ENCODE assay signal across 8 cellular contexts in genomic region chr17:2595200-2595599, GRCh38. TPM values are rescaled to one million over a fixed set of nuclear protein-coding genes. Genes with fewer than 3 reads are reported as not detected.
DNase-seq lines count a peak whose midpoint lies in the region; ATAC-seq, FAIRE-seq and TF ChIP-seq lines count a peak whose summit lies in the region.

No MANE protein-coding gene starts in this region.

- TF ChIP-seq POLR2A in K562 (conservative IDR thresholded peaks at IDR 0.05), result no peak

- POLR2A ChIA-PET in K562 (lab: Yijun Ruan, JAX), result interaction anchor here (2.2 kb wide), 1 partner anchor 9 kb away, joined by 9 read pairs; no protein-coding TSS in a partner anchor

- TF ChIP-seq RAD21 in K562 (CRISPR knock-in tag; conservative IDR thresholded peaks at IDR 0.05 in 1 of 2, IDR thresholded peaks at IDR 0.05 in 1 of 2), result no peak

- H3K4me3 ChIP-seq in heart right ventricle (peak overlapping the region; percentile 65 to 99 (median 98)), K562 (peak overlapping the region; percentile 96), mesodermal cell (ENCODE audit: extremely low read depth, insufficient read depth, low read length, poor library complexity, severe bottlenecking) (peak overlapping the region; percentile 100), aorta (ENCODE audit: low read length in 2 of 2) (peak overlapping the region; percentile 86 to 98)

- intact Hi-C loops in heart right ventricle (cut with DNase I) (loop anchor here in 8 of 10 donors (5.0 to 10.0 kb wide), 5 partner anchors 70 to 180 kb away; no protein-coding TSS in a partner anchor), Right ventricle myocardium superior (cut with DNase I) (no loop called here), K562 (cut with micrococcal nuclease) (loop anchor here (10.0 kb wide), 1 partner anchor 80 kb away; no protein-coding TSS in a partner anchor), aorta (cut with DNase I) (loop anchor here in 1 of 2 donors (10.0 kb wide), 3 partner anchors 60 to 90 kb away; partner anchors contain the start of gene METTL16)

- H3K4me1 ChIP-seq in heart right ventricle, result peaks cover 4 to 66% (median 60%) of the 10 kb centered on the region in 9 donors
- peaks cover 5 to 12% of the 10 kb centered on the region in 2 experiments; a peak in 4 of 5 replicates for H3K4me1 ChIP-seq in K562 (replicated peaks in 1 of 2; ENCODE audit: control insufficient read depth in 2 of 2, insufficient read depth in 2 of 2, low read length in 2 of 2)
- H3K4me1 ChIP-seq in mesodermal cell (ENCODE audit: control insufficient read depth, insufficient read depth, low read length, poor library complexity, severe bottlenecking), result no peaks in the 10 kb centered on the region
- no peaks in the 10 kb centered on the region for H3K4me1 ChIP-seq in aorta (ENCODE audit: control insufficient read depth in 1 of 2, insufficient read depth in 2 of 2, low read length in 2 of 2)

- DNase-seq in heart right ventricle (no peak), Right ventricle myocardium superior (no peak), K562 (ENCODE audit: extremely low read depth in 1 of 4, low spot score in 3 of 4) (peak in 1 of 4 experiments; percentile 10), aorta (no peak), left lobe of liver (ENCODE audit: low spot score) (no peak), NCI-H226 (no peak)

- 5% methylated on average over 4 of the region's 4 CpGs for WGBS in heart right ventricle, 2 donors
- WGBS in K562 (ENCODE audit: insufficient coverage, low coverage, missing lambda C conversion rate), result 0% methylated on average over 2 of the region's 4 CpGs
- WGBS in mesodermal cell (ENCODE audit: insufficient coverage in 2 of 2), 2 experiments, result no CpG with 5 or more reads among the region's 4 CpGs
- 0 to 2% methylated on average over 4 of the region's 4 CpGs for WGBS in aorta, 2 donors

- no peaks in the 10 kb centered on the region for H3K36me3 ChIP-seq in heart right ventricle
- H3K36me3 ChIP-seq in K562 (ENCODE audit: control insufficient read depth, insufficient read depth, low read length), result no peaks in the 10 kb centered on the region
- H3K36me3 ChIP-seq in mesodermal cell (ENCODE audit: control insufficient read depth, insufficient read depth, low read length), result peaks cover 10% of the 10 kb centered on the region
- no peaks in the 10 kb centered on the region for H3K36me3 ChIP-seq in aorta (ENCODE audit: control insufficient read depth in 1 of 2, insufficient read depth in 2 of 2, low read length in 1 of 2)

- H3K9me3 ChIP-seq in heart right ventricle (no peaks in the 10 kb centered on the region), K562 (replicated peaks; ENCODE audit: control insufficient read depth, insufficient read depth, low read depth, low read length) (no peaks in the 10 kb centered on the region), mesodermal cell (ENCODE audit: control insufficient read depth, low read length) (no peaks in the 10 kb centered on the region), aorta (ENCODE audit: control insufficient read depth, low read length) (no peaks in the 10 kb centered on the region)

- ATAC-seq in heart right ventricle (no peak), Right ventricle myocardium superior (ENCODE audit: poor library complexity) (no peak), K562 (no peak), aorta (ENCODE audit: low FRiP score) (no peak), left lobe of liver (no peak), HG03159 (IDR thresholded peaks at IDR 0.05; ENCODE audit: unreplicated experiment) (no peak)

- peaks cover 63% of the 10 kb centered on the region for H3K79me2 ChIP-seq in K562 (ENCODE audit: control insufficient read depth, insufficient read depth, low read length)

- in situ Hi-C loops in K562 (cut with MboI), result no loop called here

- peaks cover 13% of the 10 kb centered on the region; the same call in 1 of the 2 replicates for H4K20me1 ChIP-seq in K562 (replicated peaks; ENCODE audit: control insufficient read depth, insufficient read depth, low read length)

- CTCF ChIA-PET in K562 (lab: Yijun Ruan, JAX; ENCODE audit: low intra/inter-chr PET ratio), result no interaction called here

- H3K27ac ChIP-seq in heart right ventricle, result peak overlapping the region in 7 of 10 donors; percentile 97 to 100 (median 99)
- peak overlapping the region; percentile 92 for H3K27ac ChIP-seq in K562 (ENCODE audit: extremely low read depth, low read depth, low read length)
- H3K27ac ChIP-seq in mesodermal cell (ENCODE audit: low read depth, low read length, severe bottlenecking), result no peak overlapping the region
- H3K27ac ChIP-seq in aorta (ENCODE audit: low read depth in 1 of 2, low read length in 2 of 2), result no peak overlapping the region

- H3K27me3 ChIP-seq in heart right ventricle (no peaks in the 10 kb centered on the region), K562 (ENCODE audit: control insufficient read depth in 2 of 2, insufficient read depth in 2 of 2, low read length in 2 of 2) (no peaks in the 10 kb centered on the region), aorta (ENCODE audit: control insufficient read depth in 1 of 2, insufficient read depth in 2 of 2, low read length in 1 of 2) (no peaks in the 10 kb centered on the region)

- no peak for FAIRE-seq in K562 (lab: Jason Lieb, UNC)

- H3K9me1 ChIP-seq in K562 (ENCODE audit: control insufficient read depth, insufficient read depth, low read length), result no peaks in the 10 kb centered on the region

- peak overlapping the region; percentile 97 for H3K4me2 ChIP-seq in K562 (ENCODE audit: insufficient read depth, low read length)

- BruUV-seq in K562 (replicated peaks; lab: Mats Ljungman, UMichigan), result no TSS peak

- TF ChIP-seq CTCF in heart right ventricle (IDR thresholded peaks at IDR 0.05), result no peak
- TF ChIP-seq CTCF in K562 (IDR thresholded peaks at IDR 0.05 in 2 of 3, conservative IDR thresholded peaks at IDR 0.05 in 1 of 3; ENCODE audit: insufficient read depth in 2 of 3, low read depth in 1 of 3, low read length in 3 of 3), result no peak

- H2AFZ ChIP-seq in K562 (ENCODE audit: low read depth, low read length), result no peak overlapping the region

- H3K9ac ChIP-seq in K562 (ENCODE audit: insufficient read depth in 1 of 2, low read depth in 2 of 2, low read length in 2 of 2), result peak overlapping the region; percentile 87 to 95; a peak in 3 of 4 replicates

- no peak for TF ChIP-seq EP300 in K562 (IDR thresholded peaks at IDR 0.05; ENCODE audit: low read length)

TF ChIP-seq in K562, 482 proteins besides CTCF, POLR2A, EP300 and RAD21:
- TF ChIP-seq TSC22D4 (tag; IDR thresholded peaks at IDR 0.05), result no peak
- no peak for TF ChIP-seq BRF2 (IDR thresholded peaks at IDR 0.05; ENCODE audit: borderline replicate concordance, insufficient read depth, insufficient read length)
- no peak for TF ChIP-seq NFIX (CRISPR knock-in tag; IDR thresholded peaks at IDR 0.05; ENCODE audit: low read depth)
- no peak for TF ChIP-seq RBM25 (IDR thresholded peaks at IDR 0.05; ENCODE audit: low read depth, low read length, severe bottlenecking)
- peak; percentile 34; the same call in 1 of the 2 replicates for TF ChIP-seq ZNF384 (IDR thresholded peaks at IDR 0.05; ENCODE audit: low read depth, low read length)
- no peak for TF ChIP-seq CCAR2 (IDR thresholded peaks at IDR 0.05; ENCODE audit: low read depth, low read length)
TF ChIP-seq in K562: peak in this region for 1.

RNA-seq across cellular contexts. Expression of gene PAFAH1B1, which starts 1.7 kb away (rescaled TPM):
- total RNA-seq in heart right ventricle, result 100 to 1,000 TPM; 113 to 155 (median 132) TPM
- polyA plus RNA-seq in heart right ventricle, result 10 to 100 TPM; 39.3 to 42.4 TPM
- total RNA-seq in Right ventricle myocardium superior, result 104 TPM
- 62.7 and 148 TPM in 2 replicates for total RNA-seq in K562 (2011; cell fraction: chromatin; rRNA removed; ENCODE audit: low replicate concordance)
- total RNA-seq in K562 (2011; cell fraction: nucleolus; rRNA removed), result 24.2 and 29.3 TPM in 2 replicates
- 59.6 and 81.6 TPM in 2 replicates for total RNA-seq in K562 (2011; cell fraction: nucleoplasm; rRNA removed)
- 23.8 and 32.6 TPM in 2 replicates for total RNA-seq in K562 (2014; rRNA removed)
- total RNA-seq in K562 (2014; rRNA removed; fragmentation: Illumina TruSeq; extraction: Trizol), result 54.6 and 66.5 TPM in 2 replicates
- 45.0 and 48.2 TPM in 2 replicates for total RNA-seq in K562 (2015; rRNA removed; fragmentation: Illumina TruSeq; extraction: Trizol)
- 66.4 and 72.4 TPM in 2 replicates for total RNA-seq in K562 (2021)
- 46.8 and 55.2 TPM in 2 replicates for polyA plus RNA-seq in K562 (2011; rRNA removed)
- 14.9 and 28.2 TPM in 2 replicates for polyA plus RNA-seq in K562 (2011; cell fraction: cytosol; rRNA removed)
- polyA plus RNA-seq in K562 (2011; cell fraction: nucleus; rRNA removed), result 28.5 and 44.1 TPM in 2 replicates
- 48.1 and 57.4 TPM in 2 replicates for polyA plus RNA-seq in K562 (2012)
- polyA plus RNA-seq in K562 (2014; fragmentation: Illumina TruSeq; extraction: Trizol), result 40.2 and 48.8 TPM in 2 replicates
- 10 to 100 TPM; 32.1 to 37.3 TPM for polyA plus RNA-seq in K562 (2014; fragmentation: Nextera tagmentation; extraction: Ambion mirVana)
- 23.3 and 27.3 TPM in 2 replicates for polyA plus RNA-seq in K562 (2014; rRNA removed)
- 64.6 and 80.0 TPM in 2 replicates for polyA minus RNA-seq in K562 (2011; rRNA and poly(A)+ RNA removed)
- polyA minus RNA-seq in K562 (2011; cell fraction: cytosol; rRNA and poly(A)+ RNA removed), result 25.8 and 42.9 TPM in 2 replicates
- polyA minus RNA-seq in K562 (2011; cell fraction: nucleus; rRNA and poly(A)+ RNA removed), result 10.2 and 16.9 TPM in 2 replicates
- 198 TPM for polyA plus RNA-seq in mesodermal cell (2013, experiment 1 of 2)
- polyA plus RNA-seq in mesodermal cell (2013, experiment 2 of 2), result 202 TPM
- total RNA-seq in aorta, result 100 to 1,000 TPM; 157 to 176 TPM
- 10 to 100 TPM; 47.0 to 66.0 TPM for polyA plus RNA-seq in aorta
- total RNA-seq in left lobe of liver, result 34.5 TPM

Comparison
In these comparisons a context has a peak if more than half of its experiments do, and no peak if none do; other contexts are left out.
1. H3K27ac ChIP-seq: peak in heart right ventricle (7 of 10) and K562 (single experiment); none in mesodermal cell (single experiment) and aorta (0 of 2).
2. Peak in every context shown above with its lines, with median percentiles within 50 percentile points of each other: H3K4me3 ChIP-seq.